In the genomic region with DNA sequence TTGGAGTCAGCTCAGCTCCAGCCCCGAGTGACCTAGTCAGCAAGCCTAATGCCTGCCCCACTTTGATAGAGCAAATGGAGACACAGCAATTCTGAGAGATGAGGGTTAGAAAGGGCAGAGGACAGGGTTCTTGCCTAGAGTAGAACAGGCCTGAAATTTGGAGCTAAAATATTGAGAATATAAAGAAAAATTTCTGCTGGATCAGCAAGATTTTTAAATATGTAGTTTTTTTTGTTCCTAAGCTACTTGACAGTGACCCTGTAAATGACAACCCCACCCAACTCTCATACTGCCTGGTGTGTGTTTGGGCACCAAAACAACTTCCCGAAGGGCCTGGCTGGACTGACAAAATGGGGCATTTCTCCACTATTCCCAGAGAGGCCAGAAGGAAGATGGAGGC, we compare ENCODE assay signal across 19 cellular contexts. TPM values are rescaled to one million over a fixed set of nuclear protein-coding genes. Genes with fewer than 3 reads are reported as not detected.
"Had no signal": no experiment of that assay in that cellular context is flagged by ENCODE, and none has a peak within 500 bp of the region (broad histone marks: within the 10 kb centered on the region; RNA-seq: fewer than 3 reads in every experiment).

No MANE protein-coding gene starts in this region.

- H3K36me3 ChIP-seq: colonic mucosa, gastrocnemius medialis, thyroid gland, uterus had no signal

- H3K27ac Mint-ChIP-seq: nephron progenitor cell had no signal

- ATAC-seq: gastrocnemius medialis, left lobe of liver had no signal

- H3K36me3 Mint-ChIP-seq: activated CD8-positive, alpha-beta memory T cell treated with anti-CD3 and anti-CD28 coated beads, Interleukin-2, amount 10 ng/mL, durations not matched to agents 7 days and 5 days had no signal

- H3K4me1 ChIP-seq: colonic mucosa, gastrocnemius medialis, thyroid gland, uterus had no signal

- H3K27me3 Mint-ChIP-seq: activated CD8-positive, alpha-beta memory T cell treated with anti-CD3 and anti-CD28 coated beads, Interleukin-2, amount 10 ng/mL, durations not matched to agents 7 days and 5 days; activated naive CD8-positive, alpha-beta T cell treated with anti-CD3 and anti-CD28 coated beads for 36 hours; central memory CD8-positive, alpha-beta T cell had no signal

- H3K27me3 ChIP-seq: brain microvascular endothelial cell, colonic mucosa, gastrocnemius medialis, thyroid gland, uterus had no signal

- H3K4me3 Mint-ChIP-seq: central memory CD8-positive, alpha-beta T cell; nephron progenitor cell had no signal

- H3K4me1 Mint-ChIP-seq: nephron progenitor cell had no signal

- H3K9me3 Mint-ChIP-seq: activated naive CD8-positive, alpha-beta T cell treated with anti-CD3 and anti-CD28 coated beads for 36 hours; central memory CD8-positive, alpha-beta T cell; nephron progenitor cell had no signal

- H3K4me3 ChIP-seq: colonic mucosa, gastrocnemius medialis, lung, thyroid gland, uterus had no signal

- DNase-seq: activated CD4-positive, CD25-positive, alpha-beta regulatory T cell; activated effector memory CD4-positive, alpha-beta T cell treated with anti-CD3 and anti-CD28 coated beads, Interleukin-2, amount 50 U/mL, for 16 hours; anterior cingulate cortex; brain microvascular endothelial cell; colonic mucosa; gastrocnemius medialis; head of caudate nucleus; kidney; nephron progenitor cell; nucleus accumbens; stimulated activated CD8-positive, alpha-beta memory T cell treated with anti-CD3 and anti-CD28 coated beads, Interleukin-4, amount 100 ng/mL, for 48 hours; stimulated activated naive CD4-positive, alpha-beta T cell treated with Interleukin-2 at 50 U/mL for 16 hours; thyroid gland; uterus had no signal

- H3K27ac ChIP-seq: brain microvascular endothelial cell, colonic mucosa, gastrocnemius medialis, thyroid gland, uterus had no signal

- H3K9me3 ChIP-seq: colonic mucosa, gastrocnemius medialis, thyroid gland, uterus had no signal

RNA-seq across cellular contexts. Expression of a gene that starts 57.5 kb away (rescaled TPM):
- total RNA-seq: activated naive CD8-positive, alpha-beta T cell treated with anti-CD3 and anti-CD28 coated beads for 36 hours had no signal
